8 cellular contexts compared by ENCODE assay signal in the genomic region with DNA sequence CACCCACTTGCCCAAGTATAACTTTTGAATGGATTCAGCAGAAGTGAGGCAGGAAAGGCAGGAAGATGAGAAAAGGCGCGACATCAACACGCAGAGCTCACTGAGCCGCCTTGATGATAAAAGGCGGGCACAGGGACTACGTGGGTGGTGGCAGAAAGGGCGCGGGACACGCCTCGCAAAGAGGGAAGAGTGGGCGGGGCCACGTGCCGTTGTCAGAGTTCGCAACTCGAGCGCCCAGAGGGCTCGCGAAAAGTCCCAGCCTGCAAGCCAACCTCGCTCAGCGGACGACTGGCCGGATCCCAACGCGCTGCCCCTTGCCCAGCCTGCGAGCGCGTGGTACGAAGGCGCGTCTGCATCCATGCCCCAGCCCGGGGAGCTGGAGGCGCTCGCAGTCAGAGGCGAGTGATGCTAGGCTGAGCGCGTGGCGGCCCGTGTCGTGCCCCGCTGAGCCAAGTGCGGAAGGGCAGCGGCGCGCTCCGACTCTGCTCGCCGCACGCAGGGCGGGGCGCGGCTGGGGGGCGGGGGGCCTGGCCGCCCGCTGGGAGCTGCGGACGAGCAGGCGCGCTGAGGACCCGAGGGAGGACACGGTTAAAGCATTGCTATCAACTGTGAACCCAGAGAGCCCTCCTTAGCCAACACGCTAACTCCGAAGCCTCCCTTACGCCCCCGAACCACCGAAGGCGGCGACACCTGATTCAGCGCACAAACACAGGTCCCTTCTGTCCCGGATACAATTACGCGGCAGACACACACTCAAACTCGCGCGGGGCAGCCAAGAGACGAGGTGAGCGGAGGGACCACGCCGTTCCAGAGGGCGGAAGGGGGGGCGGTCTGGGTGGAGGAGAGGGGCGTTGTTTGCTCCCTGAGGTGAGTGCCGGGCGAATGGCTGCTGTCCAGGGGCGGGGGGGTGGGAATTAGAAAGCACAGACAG. TPM values are rescaled to one million over a fixed set of nuclear protein-coding genes. Genes with fewer than 3 reads are reported as not detected.
A peak's percentile ranks its signal among the peaks of the same experiment; 100 is the strongest.
DNase-seq lines count a peak whose midpoint lies in the region; ATAC-seq and TF ChIP-seq lines count a peak whose summit lies in the region.

A gene with protein sequence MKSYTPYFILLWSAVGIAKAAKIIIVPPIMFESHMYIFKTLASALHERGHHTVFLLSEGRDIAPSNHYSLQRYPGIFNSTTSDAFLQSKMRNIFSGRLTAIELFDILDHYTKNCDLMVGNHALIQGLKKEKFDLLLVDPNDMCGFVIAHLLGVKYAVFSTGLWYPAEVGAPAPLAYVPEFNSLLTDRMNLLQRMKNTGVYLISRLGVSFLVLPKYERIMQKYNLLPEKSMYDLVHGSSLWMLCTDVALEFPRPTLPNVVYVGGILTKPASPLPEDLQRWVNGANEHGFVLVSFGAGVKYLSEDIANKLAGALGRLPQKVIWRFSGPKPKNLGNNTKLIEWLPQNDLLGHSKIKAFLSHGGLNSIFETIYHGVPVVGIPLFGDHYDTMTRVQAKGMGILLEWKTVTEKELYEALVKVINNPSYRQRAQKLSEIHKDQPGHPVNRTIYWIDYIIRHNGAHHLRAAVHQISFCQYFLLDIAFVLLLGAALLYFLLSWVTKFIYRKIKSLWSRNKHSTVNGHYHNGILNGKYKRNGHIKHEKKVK (plus strand): TSS at position 617 of the 931 bp plus-strand sequence. CDS start 24,074 bp downstream, outside the sequence.

- H3K36me3 ChIP-seq in RWPE2 (ENCODE audit: low read depth) (no peaks in the 10 kb centered on the region), brain microvascular endothelial cell (replicated peaks) (no peaks in the 10 kb centered on the region)

- H3K4me3 ChIP-seq in RWPE2 (ENCODE audit: severe bottlenecking) (peak within 1 kb of the TSS; percentile 23), brain microvascular endothelial cell (ENCODE audit: low read depth, low read length) (peak within 1 kb of the TSS; percentile 64), skin epidermis (peak within 1 kb of the TSS; percentile 4 to 40 (median 23))

- in situ Hi-C loops in brain microvascular endothelial cell (cut with HindIII; ENCODE audit: low pct_ligation_motif_present, low sequenced_read_pairs), result no loop called here

- H3K9me3 ChIP-seq in RWPE2 (ENCODE audit: severe bottlenecking), result no peaks in the 10 kb centered on the region

- H3K27ac ChIP-seq in RWPE2 (ENCODE audit: poor library complexity, severe bottlenecking) (no peak within 1 kb of the TSS), brain microvascular endothelial cell (no peak within 1 kb of the TSS), skin epidermis (peak within 1 kb of the TSS in 1 of 21 experiments; percentile 15)

- no peaks in the 10 kb centered on the region for H3K4me1 ChIP-seq in RWPE2 (ENCODE audit: insufficient read depth, poor library complexity, severe bottlenecking)

- ATAC-seq in GM19467 (IDR thresholded peaks at IDR 0.05; ENCODE audit: unreplicated experiment) (peak; percentile 44), RWPE2 (ENCODE audit: low read depth) (peak; percentile 64)

- peaks cover 43% of the 10 kb centered on the region for H3K27me3 ChIP-seq in RWPE2 (ENCODE audit: insufficient read depth, poor library complexity, severe bottlenecking)
- H3K27me3 ChIP-seq in brain microvascular endothelial cell (replicated peaks), result peaks cover 25% of the 10 kb centered on the region

- TF ChIP-seq CTCF in RWPE2 (IDR thresholded peaks at IDR 0.05; ENCODE audit: poor library complexity, severe bottlenecking) (no peak), brain microvascular endothelial cell (IDR thresholded peaks at IDR 0.05; ENCODE audit: low read depth, low read length, missing control alignments) (no peak)

- peak; percentile 92 for DNase-seq in COLO668 (lab: John Stamatoyannopoulos, UW; ENCODE audit: unreplicated experiment)
- peak; percentile 87 for DNase-seq in HT-29 (ENCODE audit: low spot score)
- no peak for DNase-seq in RWPE2 (ENCODE audit: low spot score)
- DNase-seq in brain microvascular endothelial cell, result no peak
- DNase-seq in inferior parietal cortex (ENCODE audit: extremely low spot score), result peak; percentile 56
- no peak for DNase-seq in cortex of kidney (lab: John Stamatoyannopoulos, UW)

RNA-seq across cellular contexts. Expression of the gene that starts here (rescaled TPM):
- 36.0 and 36.2 TPM in 2 replicates for total RNA-seq in HT-29 (2014; rRNA removed; shearing (Covaris generic))

Comparison
In these comparisons a context has a peak if more than half of its experiments do, and no peak if none do; other contexts are left out.
1. DNase-seq: peak in COLO668 (single experiment), HT-29 (single experiment) and inferior parietal cortex (single experiment); none in RWPE2 (single experiment), brain microvascular endothelial cell (single experiment) and cortex of kidney (single experiment).
2. Peak in every context shown above with its lines, with median percentiles within 50 percentile points of each other: H3K4me3 ChIP-seq.